ENCODE assay signal across 1 cellular context in the genomic region with DNA sequence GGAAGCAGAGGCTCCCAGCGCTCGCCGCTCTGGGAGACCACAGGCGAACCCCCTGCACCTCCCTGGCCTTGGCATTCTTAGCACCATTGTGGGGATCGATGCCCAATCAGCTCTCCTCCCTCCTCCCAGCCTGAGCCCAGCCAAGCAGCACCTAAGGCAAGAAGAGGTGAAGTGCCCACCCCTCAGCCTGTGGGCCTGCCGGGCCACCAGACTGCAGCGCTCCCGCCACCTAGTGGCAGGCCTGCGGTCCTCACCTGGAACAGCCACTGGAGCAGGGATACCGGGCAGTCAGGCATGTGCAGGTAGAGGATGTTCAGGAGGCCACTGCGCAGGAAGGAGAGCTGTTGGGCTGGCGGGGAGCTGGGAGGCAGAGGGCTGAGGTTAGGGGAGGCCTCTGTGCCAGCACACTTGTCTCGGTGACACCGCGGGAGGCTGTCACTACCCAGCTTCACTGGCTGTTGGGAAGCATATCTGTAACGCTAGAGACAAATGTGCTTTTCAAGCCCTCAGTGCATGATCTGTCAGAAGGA.
A peak's percentile ranks its signal among the peaks of the same experiment; 100 is the strongest.
TF ChIP-seq lines count a peak whose summit lies in the region.

No MANE protein-coding gene starts in this region.

TF ChIP-seq in HepG2, 621 proteins besides CTCF, POLR2A, EP300 and RAD21 (continued from another document and continues in another):
- TF ChIP-seq, protein P1, sequence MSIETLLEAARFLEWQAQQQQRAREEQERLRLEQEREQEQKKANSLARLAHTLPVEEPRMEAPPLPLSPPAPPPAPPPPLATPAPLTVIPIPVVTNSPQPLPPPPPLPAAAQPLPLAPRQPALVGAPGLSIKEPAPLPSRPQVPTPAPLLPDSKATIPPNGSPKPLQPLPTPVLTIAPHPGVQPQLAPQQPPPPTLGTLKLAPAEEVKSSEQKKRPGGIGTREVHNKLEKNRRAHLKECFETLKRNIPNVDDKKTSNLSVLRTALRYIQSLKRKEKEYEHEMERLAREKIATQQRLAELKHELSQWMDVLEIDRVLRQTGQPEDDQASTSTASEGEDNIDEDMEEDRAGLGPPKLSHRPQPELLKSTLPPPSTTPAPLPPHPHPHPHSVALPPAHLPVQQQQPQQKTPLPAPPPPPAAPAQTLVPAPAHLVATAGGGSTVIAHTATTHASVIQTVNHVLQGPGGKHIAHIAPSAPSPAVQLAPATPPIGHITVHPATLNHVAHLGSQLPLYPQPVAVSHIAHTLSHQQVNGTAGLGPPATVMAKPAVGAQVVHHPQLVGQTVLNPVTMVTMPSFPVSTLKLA (IDR thresholded peaks at IDR 0.05): no peak
- TF ChIP-seq, protein P2, sequence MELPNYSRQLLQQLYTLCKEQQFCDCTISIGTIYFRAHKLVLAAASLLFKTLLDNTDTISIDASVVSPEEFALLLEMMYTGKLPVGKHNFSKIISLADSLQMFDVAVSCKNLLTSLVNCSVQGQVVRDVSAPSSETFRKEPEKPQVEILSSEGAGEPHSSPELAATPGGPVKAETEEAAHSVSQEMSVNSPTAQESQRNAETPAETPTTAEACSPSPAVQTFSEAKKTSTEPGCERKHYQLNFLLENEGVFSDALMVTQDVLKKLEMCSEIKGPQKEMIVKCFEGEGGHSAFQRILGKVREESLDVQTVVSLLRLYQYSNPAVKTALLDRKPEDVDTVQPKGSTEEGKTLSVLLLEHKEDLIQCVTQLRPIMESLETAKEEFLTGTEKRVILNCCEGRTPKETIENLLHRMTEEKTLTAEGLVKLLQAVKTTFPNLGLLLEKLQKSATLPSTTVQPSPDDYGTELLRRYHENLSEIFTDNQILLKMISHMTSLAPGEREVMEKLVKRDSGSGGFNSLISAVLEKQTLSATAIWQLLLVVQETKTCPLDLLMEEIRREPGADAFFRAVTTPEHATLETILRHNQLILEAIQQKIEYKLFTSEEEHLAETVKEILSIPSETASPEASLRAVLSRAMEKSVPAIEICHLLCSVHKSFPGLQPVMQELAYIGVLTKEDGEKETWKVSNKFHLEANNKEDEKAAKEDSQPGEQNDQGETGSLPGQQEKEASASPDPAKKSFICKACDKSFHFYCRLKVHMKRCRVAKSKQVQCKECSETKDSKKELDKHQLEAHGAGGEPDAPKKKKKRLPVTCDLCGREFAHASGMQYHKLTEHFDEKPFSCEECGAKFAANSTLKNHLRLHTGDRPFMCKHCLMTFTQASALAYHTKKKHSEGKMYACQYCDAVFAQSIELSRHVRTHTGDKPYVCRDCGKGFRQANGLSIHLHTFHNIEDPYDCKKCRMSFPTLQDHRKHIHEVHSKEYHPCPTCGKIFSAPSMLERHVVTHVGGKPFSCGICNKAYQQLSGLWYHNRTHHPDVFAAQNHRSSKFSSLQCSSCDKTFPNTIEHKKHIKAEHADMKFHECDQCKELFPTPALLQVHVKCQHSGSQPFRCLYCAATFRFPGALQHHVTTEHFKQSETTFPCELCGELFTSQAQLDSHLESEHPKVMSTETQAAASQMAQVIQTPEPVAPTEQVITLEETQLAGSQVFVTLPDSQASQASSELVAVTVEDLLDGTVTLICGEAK (IDR thresholded peaks at IDR 0.05): no peak
- TF ChIP-seq, protein P2 (CRISPR knock-in tag; IDR thresholded peaks at IDR 0.05): 0 out of 2 replicates have a peak, but pooled peaks have one; percentile 39
- peak; percentile 42 for TF ChIP-seq HNRNPLL (IDR thresholded peaks at IDR 0.05; ENCODE audit: low read depth, low read length, poor library complexity, severe bottlenecking)
- peak; percentile 86; the same call in 1 of the 2 replicates for TF ChIP-seq SALL2 (CRISPR knock-in tag; IDR thresholded peaks at IDR 0.05)
- no peak for TF ChIP-seq ZFP36L2 (CRISPR knock-in tag; IDR thresholded peaks at IDR 0.05)
- peak; percentile 30; the same call in 1 of the 2 replicates for TF ChIP-seq HDAC2 (CRISPR knock-in tag; IDR thresholded peaks at IDR 0.05)
- TF ChIP-seq SPEN (CRISPR knock-in tag; IDR thresholded peaks at IDR 0.05; ENCODE audit: low read depth): peak; percentile 83; the same call in 1 of the 2 replicates
- TF ChIP-seq BCL6 (CRISPR knock-in tag; IDR thresholded peaks at IDR 0.05): peak; percentile 49; the same call in 1 of the 2 replicates
- peak; percentile 81 for TF ChIP-seq ZNF670 (CRISPR knock-in tag; IDR thresholded peaks at IDR 0.05; ENCODE audit: borderline replicate concordance)
- TF ChIP-seq ZNF788 (CRISPR knock-in tag; IDR thresholded peaks at IDR 0.05; ENCODE audit: borderline replicate concordance): peak; percentile 79
- peak; percentile 60; the same call in 1 of the 2 replicates for TF ChIP-seq ZNF501 (CRISPR knock-in tag; IDR thresholded peaks at IDR 0.05)
- TF ChIP-seq SATB2 (CRISPR knock-in tag; IDR thresholded peaks at IDR 0.05): no peak
- no peak for TF ChIP-seq RBFOX2 (IDR thresholded peaks at IDR 0.05; ENCODE audit: low read depth, low read length)
- TF ChIP-seq KDM2A (CRISPR knock-in tag; IDR thresholded peaks at IDR 0.05; ENCODE audit: borderline replicate concordance, low read depth): peak; percentile 91; the same call in 1 of the 2 replicates
- no peak for TF ChIP-seq ZNF569 (CRISPR knock-in tag; IDR thresholded peaks at IDR 0.05; ENCODE audit: borderline replicate concordance)
- TF ChIP-seq SRSF9 (IDR thresholded peaks at IDR 0.05; ENCODE audit: borderline replicate concordance, insufficient read depth, low read depth, low read length, poor library complexity, severe bottlenecking): no peak
- TF ChIP-seq, protein P3, sequence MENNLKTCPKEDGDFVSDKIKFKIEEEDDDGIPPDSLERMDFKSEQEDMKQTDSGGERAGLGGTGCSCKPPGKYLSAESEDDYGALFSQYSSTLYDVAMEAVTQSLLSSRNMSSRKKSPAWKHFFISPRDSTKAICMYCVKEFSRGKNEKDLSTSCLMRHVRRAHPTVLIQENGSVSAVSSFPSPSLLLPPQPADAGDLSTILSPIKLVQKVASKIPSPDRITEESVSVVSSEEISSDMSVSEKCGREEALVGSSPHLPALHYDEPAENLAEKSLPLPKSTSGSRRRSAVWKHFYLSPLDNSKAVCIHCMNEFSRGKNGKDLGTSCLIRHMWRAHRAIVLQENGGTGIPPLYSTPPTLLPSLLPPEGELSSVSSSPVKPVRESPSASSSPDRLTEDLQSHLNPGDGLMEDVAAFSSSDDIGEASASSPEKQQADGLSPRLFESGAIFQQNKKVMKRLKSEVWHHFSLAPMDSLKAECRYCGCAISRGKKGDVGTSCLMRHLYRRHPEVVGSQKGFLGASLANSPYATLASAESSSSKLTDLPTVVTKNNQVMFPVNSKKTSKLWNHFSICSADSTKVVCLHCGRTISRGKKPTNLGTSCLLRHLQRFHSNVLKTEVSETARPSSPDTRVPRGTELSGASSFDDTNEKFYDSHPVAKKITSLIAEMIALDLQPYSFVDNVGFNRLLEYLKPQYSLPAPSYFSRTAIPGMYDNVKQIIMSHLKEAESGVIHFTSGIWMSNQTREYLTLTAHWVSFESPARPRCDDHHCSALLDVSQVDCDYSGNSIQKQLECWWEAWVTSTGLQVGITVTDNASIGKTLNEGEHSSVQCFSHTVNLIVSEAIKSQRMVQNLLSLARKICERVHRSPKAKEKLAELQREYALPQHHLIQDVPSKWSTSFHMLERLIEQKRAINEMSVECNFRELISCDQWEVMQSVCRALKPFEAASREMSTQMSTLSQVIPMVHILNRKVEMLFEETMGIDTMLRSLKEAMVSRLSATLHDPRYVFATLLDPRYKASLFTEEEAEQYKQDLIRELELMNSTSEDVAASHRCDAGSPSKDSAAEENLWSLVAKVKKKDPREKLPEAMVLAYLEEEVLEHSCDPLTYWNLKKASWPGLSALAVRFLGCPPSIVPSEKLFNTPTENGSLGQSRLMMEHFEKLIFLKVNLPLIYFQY (CRISPR knock-in tag; IDR thresholded peaks at IDR 0.05; ENCODE audit: borderline replicate concordance): peak; percentile 79; the same call in 1 of the 2 replicates
- TF ChIP-seq RBAK (CRISPR knock-in tag; IDR thresholded peaks at IDR 0.05): no peak
- 0 out of 2 replicates have a peak, but pooled peaks have one; percentile 45 for TF ChIP-seq ZNF546 (CRISPR knock-in tag; conservative IDR thresholded peaks at IDR 0.05)
- TF ChIP-seq SMAD3 (CRISPR knock-in tag; IDR thresholded peaks at IDR 0.05): peak; percentile 72; the same call in 1 of the 2 replicates
- TF ChIP-seq REPIN1 (CRISPR knock-in tag; IDR thresholded peaks at IDR 0.05; ENCODE audit: borderline replicate concordance, low read depth): peak; percentile 80; the same call in 1 of the 2 replicates
- TF ChIP-seq HMG20A (CRISPR knock-in tag; IDR thresholded peaks at IDR 0.05; ENCODE audit: borderline replicate concordance): no peak
- TF ChIP-seq ZNF350 (CRISPR knock-in tag; IDR thresholded peaks at IDR 0.05; ENCODE audit: borderline replicate concordance, low read depth): peak; percentile 69; the same call in 1 of the 2 replicates
- peak; percentile 72; the same call in 1 of the 2 replicates for TF ChIP-seq ZNF225 (CRISPR knock-in tag; IDR thresholded peaks at IDR 0.05)
- peak; percentile 74; the same call in 1 of the 2 replicates for TF ChIP-seq NFKB2 (CRISPR knock-in tag; IDR thresholded peaks at IDR 0.05; ENCODE audit: borderline replicate concordance)
- TF ChIP-seq, protein P4, sequence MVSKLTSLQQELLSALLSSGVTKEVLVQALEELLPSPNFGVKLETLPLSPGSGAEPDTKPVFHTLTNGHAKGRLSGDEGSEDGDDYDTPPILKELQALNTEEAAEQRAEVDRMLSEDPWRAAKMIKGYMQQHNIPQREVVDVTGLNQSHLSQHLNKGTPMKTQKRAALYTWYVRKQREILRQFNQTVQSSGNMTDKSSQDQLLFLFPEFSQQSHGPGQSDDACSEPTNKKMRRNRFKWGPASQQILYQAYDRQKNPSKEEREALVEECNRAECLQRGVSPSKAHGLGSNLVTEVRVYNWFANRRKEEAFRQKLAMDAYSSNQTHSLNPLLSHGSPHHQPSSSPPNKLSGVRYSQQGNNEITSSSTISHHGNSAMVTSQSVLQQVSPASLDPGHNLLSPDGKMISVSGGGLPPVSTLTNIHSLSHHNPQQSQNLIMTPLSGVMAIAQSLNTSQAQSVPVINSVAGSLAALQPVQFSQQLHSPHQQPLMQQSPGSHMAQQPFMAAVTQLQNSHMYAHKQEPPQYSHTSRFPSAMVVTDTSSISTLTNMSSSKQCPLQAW (CRISPR knock-in tag; IDR thresholded peaks at IDR 0.05): peak; percentile 54; the same call in 1 of the 2 replicates
- TF ChIP-seq, protein P5, sequence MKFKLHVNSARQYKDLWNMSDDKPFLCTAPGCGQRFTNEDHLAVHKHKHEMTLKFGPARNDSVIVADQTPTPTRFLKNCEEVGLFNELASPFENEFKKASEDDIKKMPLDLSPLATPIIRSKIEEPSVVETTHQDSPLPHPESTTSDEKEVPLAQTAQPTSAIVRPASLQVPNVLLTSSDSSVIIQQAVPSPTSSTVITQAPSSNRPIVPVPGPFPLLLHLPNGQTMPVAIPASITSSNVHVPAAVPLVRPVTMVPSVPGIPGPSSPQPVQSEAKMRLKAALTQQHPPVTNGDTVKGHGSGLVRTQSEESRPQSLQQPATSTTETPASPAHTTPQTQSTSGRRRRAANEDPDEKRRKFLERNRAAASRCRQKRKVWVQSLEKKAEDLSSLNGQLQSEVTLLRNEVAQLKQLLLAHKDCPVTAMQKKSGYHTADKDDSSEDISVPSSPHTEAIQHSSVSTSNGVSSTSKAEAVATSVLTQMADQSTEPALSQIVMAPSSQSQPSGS (CRISPR knock-in tag; IDR thresholded peaks at IDR 0.05): no peak
- TF ChIP-seq GABPB1 (CRISPR knock-in tag; IDR thresholded peaks at IDR 0.05): peak; percentile 64
- TF ChIP-seq, protein P6, sequence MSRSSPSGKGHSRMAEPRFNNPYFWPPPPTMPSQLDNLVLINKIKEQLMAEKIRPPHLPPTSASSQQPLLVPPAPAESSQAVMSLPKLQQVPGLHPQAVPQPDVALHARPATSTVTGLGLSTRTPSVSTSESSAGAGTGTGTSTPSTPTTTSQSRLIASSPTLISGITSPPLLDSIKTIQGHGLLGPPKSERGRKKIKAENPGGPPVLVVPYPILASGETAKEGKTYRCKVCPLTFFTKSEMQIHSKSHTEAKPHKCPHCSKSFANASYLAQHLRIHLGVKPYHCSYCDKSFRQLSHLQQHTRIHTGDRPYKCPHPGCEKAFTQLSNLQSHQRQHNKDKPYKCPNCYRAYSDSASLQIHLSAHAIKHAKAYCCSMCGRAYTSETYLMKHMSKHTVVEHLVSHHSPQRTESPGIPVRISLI (CRISPR knock-in tag; IDR thresholded peaks at IDR 0.05; ENCODE audit: borderline replicate concordance): no peak; the same call in 1 of the 2 replicates
